Comparison of ENCODE assay signal across 24 cellular contexts in genomic region chr5:150186137-150186536, GRCh38. TPM values are rescaled to one million over a fixed set of nuclear protein-coding genes. Genes with fewer than 3 reads are reported as not detected.
DNase-seq lines count a peak whose midpoint lies in the region; ATAC-seq and TF ChIP-seq lines count a peak whose summit lies in the region.
"Had no signal": no experiment of that assay in that cellular context is flagged by ENCODE, and none has a peak within 500 bp of the region (broad histone marks: within the 10 kb centered on the region; RNA-seq: fewer than 3 reads in every experiment).

No MANE protein-coding gene starts in this region.

- H3F3A ChIP-seq in GM23338 (replicated peaks; ENCODE audit: low read depth) = no peaks in the 10 kb centered on the region

- H3K36me3 Mint-ChIP-seq in GM23338 (ENCODE audit: low read depth) = no peaks in the 10 kb centered on the region
- H3K36me3 Mint-ChIP-seq in nephron progenitor cell (ENCODE audit: low read depth) = no peaks in the 10 kb centered on the region
- H3K36me3 Mint-ChIP-seq: CD8-positive, alpha-beta memory T cell had no signal

- H3K4me3 ChIP-seq in GM23338 = no peak overlapping the region
- 0 out of 2 replicates have a peak overlapping the region, but pooled peaks have one; percentile 24 for H3K4me3 ChIP-seq in iPS-18c (ENCODE audit: insufficient read depth, low read depth, low read length)
- H3K4me3 ChIP-seq: K562, SJCRH30 had no signal

- H3K27ac Mint-ChIP-seq in GM23338 (no peak overlapping the region), nephron progenitor cell (peak overlapping the region; percentile 25)
- H3K27ac Mint-ChIP-seq: CD8-positive, alpha-beta memory T cell had no signal

- H3K9me2 ChIP-seq in GM23338 (ENCODE audit: insufficient read depth) = no peaks in the 10 kb centered on the region

- TF ChIP-seq CTCF in GM23338 (conservative IDR thresholded peaks at IDR 0.05; ENCODE audit: low read depth in 2 of 2) (no peak), nephron progenitor cell (IDR thresholded peaks at IDR 0.05) (no peak)

- no peak overlapping the region for H3K27ac ChIP-seq in GM23338 (ENCODE audit: low read depth)
- H3K27ac ChIP-seq: SJCRH30 had no signal

- H2AFZ ChIP-seq in GM23338 = no peak overlapping the region

- H3K9me3 Mint-ChIP-seq in GM23338 (no peaks in the 10 kb centered on the region), nephron progenitor cell (no peaks in the 10 kb centered on the region)
- H3K9me3 Mint-ChIP-seq: CD8-positive, alpha-beta memory T cell had no signal

- H4K20me1 ChIP-seq in GM23338 (replicated peaks; ENCODE audit: insufficient read depth) = no peaks in the 10 kb centered on the region

- ATAC-seq in GM23338 (peak; percentile 14), HG02610 (IDR thresholded peaks at IDR 0.05; ENCODE audit: unreplicated experiment) (no peak), GM19397 (IDR thresholded peaks at IDR 0.05; ENCODE audit: unreplicated experiment) (no peak)
- ATAC-seq: K562 had no signal

- no peaks in the 10 kb centered on the region for H3K36me3 ChIP-seq in GM23338 (ENCODE audit: insufficient read depth)
- H3K36me3 ChIP-seq: SJCRH30 had no signal

- H3K4me2 ChIP-seq in GM23338 = peak overlapping the region; percentile 38; the same call in 1 of the 2 replicates

- H3K79me2 ChIP-seq in GM23338 (replicated peaks; ENCODE audit: insufficient read depth) = no peaks in the 10 kb centered on the region

- no peaks in the 10 kb centered on the region for H3K9me3 ChIP-seq in iPS-18c (ENCODE audit: control insufficient read depth, insufficient read depth, low read length)
- H3K9me3 ChIP-seq: SJCRH30 had no signal

- peaks cover 50% of the 10 kb centered on the region for H3K27me3 ChIP-seq in GM23338 (ENCODE audit: insufficient read depth)

- DNase-seq in GM23338 (ENCODE audit: low spot score) (peak; percentile 40), SW480 (ENCODE audit: low spot score) (peak; percentile 77), nephron progenitor cell (no peak), T-helper 2 cell (no peak), NCI-H1092 (lab: John Stamatoyannopoulos, UW) (no peak)
- DNase-seq: AML-193; Calu3; CD8-positive, alpha-beta memory T cell; DMS153; NCI-H1092 treated with DMSO at 0.1 percent for 48 hours; NCI-H146; NCI-H2029; NCI-H345; NCI-H524; NCI-H774; SJCRH30 had no signal

- H3K27me3 Mint-ChIP-seq in GM23338 (ENCODE audit: insufficient read depth, low read depth, poor library complexity) (peaks cover 64% of the 10 kb centered on the region), nephron progenitor cell (ENCODE audit: low read depth, poor library complexity) (peaks cover 44% of the 10 kb centered on the region)

- peaks cover 6% of the 10 kb centered on the region for H3K4me1 ChIP-seq in GM23338 (ENCODE audit: insufficient read depth)
- H3K4me1 ChIP-seq: SJCRH30 had no signal

- H3K4me3 Mint-ChIP-seq in GM23338 (no peak overlapping the region; the same call in 2 of the 3 replicates), nephron progenitor cell (no peak overlapping the region)
- H3K4me3 Mint-ChIP-seq: CD8-positive, alpha-beta memory T cell had no signal

- H3K4me1 Mint-ChIP-seq in GM23338 = peaks cover 30% of the 10 kb centered on the region
- H3K4me1 Mint-ChIP-seq in nephron progenitor cell = peaks cover 66% of the 10 kb centered on the region
- H3K4me1 Mint-ChIP-seq: CD8-positive, alpha-beta memory T cell had no signal

TF ChIP-seq in GM23338, 12 proteins besides CTCF, POLR2A, EP300 and RAD21 (continues in another document):
- no peak for TF ChIP-seq POLR2AphosphoS5 (IDR thresholded peaks at IDR 0.05; ENCODE audit: low read depth)
- TF ChIP-seq ZNF331 (CRISPR knock-in tag; IDR thresholded peaks at IDR 0.05; ENCODE audit: low read depth) = no peak
- TF ChIP-seq STAT1 (IDR thresholded peaks at IDR 0.05; ENCODE audit: unreplicated experiment) = no peak
- TF ChIP-seq EZH2phosphoT487 (IDR thresholded peaks at IDR 0.05; ENCODE audit: unreplicated experiment) = no peak
- no peak for TF ChIP-seq JUNB (IDR thresholded peaks at IDR 0.05; ENCODE audit: unreplicated experiment)
- TF ChIP-seq ZNF462 (CRISPR knock-in tag; IDR thresholded peaks at IDR 0.05) = no peak
- no peak for TF ChIP-seq ETS1 (IDR thresholded peaks at IDR 0.05)
- no peak for TF ChIP-seq EZH2 (IDR thresholded peaks at IDR 0.05; ENCODE audit: low read depth, unreplicated experiment)
- no peak for TF ChIP-seq NANOG (IDR thresholded peaks at IDR 0.05; ENCODE audit: borderline replicate concordance)
- no peak for TF ChIP-seq CREB1 (CRISPR knock-in tag; IDR thresholded peaks at IDR 0.05; ENCODE audit: low read depth)
- TF ChIP-seq ZNF114 (CRISPR knock-in tag; IDR thresholded peaks at IDR 0.05) = no peak

RNA-seq across cellular contexts. Expression of gene SLC6A7, which starts 3.7 kb away (rescaled TPM):
- not detected in 2 replicates for total RNA-seq in GM23338 (2014; rRNA removed; shearing (Covaris generic))
- not detected in 2 replicates for polyA plus RNA-seq in GM23338 (2016; fragmentation: Nextera tagmentation; extraction: Ambion mirVana)
- total RNA-seq: A172; Calu3; CD8-positive, alpha-beta memory T cell; K562; OCI-LY7; SJCRH30 had no signal
- polyA plus RNA-seq: AG04450; CD8-positive, alpha-beta memory T cell; K562 had no signal

RNA-seq across cellular contexts. Expression of gene CDX1, which starts 19.6 kb away (rescaled TPM):
- not detected in 2 replicates for total RNA-seq in GM23338 (2014; rRNA removed; shearing (Covaris generic))
- not detected in 2 replicates for polyA plus RNA-seq in GM23338 (2016; fragmentation: Nextera tagmentation; extraction: Ambion mirVana)
- total RNA-seq: A172; Calu3; CD8-positive, alpha-beta memory T cell; H1; OCI-LY7; SJCRH30 had no signal
- polyA plus RNA-seq: CD8-positive, alpha-beta memory T cell; H1 had no signal

RNA-seq across cellular contexts. Expression of gene PDGFRB, which starts 30.5 kb away (rescaled TPM):
- total RNA-seq in GM23338 (2014; rRNA removed; shearing (Covaris generic)) = 7.1 and 11.3 TPM in 2 replicates
- polyA plus RNA-seq in GM23338 (2016; fragmentation: Nextera tagmentation; extraction: Ambion mirVana) = 4.1 and 4.5 TPM in 2 replicates
- total RNA-seq: Calu3 had no signal

Comparison
In these comparisons a context has a peak if more than half of its experiments do, and no peak if none do; other contexts are left out.
1. DNase-seq: peak in GM23338 (single experiment) and SW480 (single experiment); none in nephron progenitor cell (single experiment), T-helper 2 cell (0 of 5) and NCI-H1092 (single experiment).